ENCODE assay signal across 20 cellular contexts in genomic region chr1:178784131-178784536, GRCh38. TPM values are rescaled to one million over a fixed set of nuclear protein-coding genes. Genes with fewer than 3 reads are reported as not detected.
DNase-seq lines count a peak whose midpoint lies in the region; ATAC-seq, FAIRE-seq and TF ChIP-seq lines count a peak whose summit lies in the region.
"Had no signal": no experiment of that assay in that cellular context is flagged by ENCODE, and none has a peak within 500 bp of the region (broad histone marks: within the 10 kb centered on the region; RNA-seq: fewer than 3 reads in every experiment).

No MANE protein-coding gene starts in this region.

- no peak for TF ChIP-seq POLR2A in H54 (IDR thresholded peaks at IDR 0.05; ENCODE audit: low read depth, low read length)

- TF ChIP-seq CTCF in activated B cell treated with CpG ODN at 0.5 μM for 24 hours (IDR thresholded peaks at IDR 0.05) (no peak), osteoblast (IDR thresholded peaks at IDR 0.05; ENCODE audit: extremely low read depth, low read depth, low read length) (no peak)

- POLR2A ChIA-PET in activated B cell treated with CpG ODN at 0.5 μM for 24 hours (lab: Charles Lee), result interaction anchor here (1.0 kb wide), 1 partner anchor 241 kb away, joined by 3 read pairs; no protein-coding TSS in a partner anchor

- no peak overlapping the region for H3K4me3 ChIP-seq in osteoblast (ENCODE audit: insufficient read depth, low read length)
- H3K4me3 ChIP-seq: K562, mucosa of descending colon had no signal

- no peaks in the 10 kb centered on the region for H3K79me2 ChIP-seq in osteoblast (ENCODE audit: insufficient read depth, low read length)

- peaks cover 2% of the 10 kb centered on the region for H3K36me3 ChIP-seq in osteoblast (ENCODE audit: insufficient read depth, low read length)

- no peaks in the 10 kb centered on the region for H4K20me1 ChIP-seq in osteoblast (ENCODE audit: insufficient read depth, low read length)

- H3K4me1 Mint-ChIP-seq in activated T-cell treated with anti-CD3 and anti-CD28 coated beads, Interleukin-2, amount 50 U/mL, for 72 hours (ENCODE audit: low read depth), result peaks cover 6% of the 10 kb centered on the region
- H3K4me1 Mint-ChIP-seq in activated B cell treated with CpG ODN at 0.5 μM for 24 hours, result peaks cover 76% of the 10 kb centered on the region
- H3K4me1 Mint-ChIP-seq: central memory CD8-positive, alpha-beta T cell had no signal

- intact Hi-C loops in activated B cell treated with CpG ODN at 0.5 μM for 24 hours (cut with micrococcal nuclease), result loop anchor here (2.0 to 5.0 kb wide), 2 partner anchors 15 to 37 kb away; no protein-coding TSS in a partner anchor

- H3K27me3 ChIP-seq in osteoblast (ENCODE audit: insufficient read depth, low read length), result no peaks in the 10 kb centered on the region
- H3K27me3 ChIP-seq: neutrophil had no signal

- H2AFZ ChIP-seq in osteoblast (ENCODE audit: low read length), result peak overlapping the region; percentile 27

- no peaks in the 10 kb centered on the region for H3K9me3 Mint-ChIP-seq in activated T-cell treated with anti-CD3 and anti-CD28 coated beads, Interleukin-2, amount 50 U/mL, for 72 hours
- H3K9me3 Mint-ChIP-seq in activated B cell treated with CpG ODN at 0.5 μM for 24 hours, result no peaks in the 10 kb centered on the region
- H3K9me3 Mint-ChIP-seq: CD4-positive, alpha-beta T cell; central memory CD8-positive, alpha-beta T cell had no signal

- CTCF ChIA-PET in activated B cell treated with CpG ODN at 0.5 μM for 24 hours (lab: Charles Lee), result interaction anchor here (1.0 to 2.5 kb wide), 4 partner anchors 10 to 241 kb away, joined by 4 to 11 read pairs (median 7); no protein-coding TSS in a partner anchor

- H3K4me1 ChIP-seq in osteoblast (ENCODE audit: insufficient read depth, low read length), result no peaks in the 10 kb centered on the region

- peaks cover 0 to 3% of the 10 kb centered on the region in 2 donors for H3K36me3 Mint-ChIP-seq in activated T-cell treated with anti-CD3 and anti-CD28 coated beads, Interleukin-2, amount 50 U/mL, for 72 hours (ENCODE audit: insufficient read depth in 2 of 2)
- peaks cover 78% of the 10 kb centered on the region for H3K36me3 Mint-ChIP-seq in activated B cell treated with CpG ODN at 0.5 μM for 24 hours (ENCODE audit: low read depth)

- H3K9me3 ChIP-seq in osteoblast (ENCODE audit: low read depth, low read length), result no peaks in the 10 kb centered on the region
- H3K9me3 ChIP-seq: mucosa of descending colon, neutrophil had no signal

- DNase-seq in activated T-cell treated with anti-CD3 and anti-CD28 coated beads, Interleukin-2, amount 50 U/mL, for 72 hours, result no peak
- no peak for DNase-seq in activated T-cell treated with anti-CD3 and anti-CD28 coated beads for 4 hours
- DNase-seq in activated B cell treated with CpG ODN at 0.5 μM for 24 hours, result no peak
- no peak for DNase-seq in osteoblast (ENCODE audit: insufficient read length, low spot score, missing footprints)
- no peak for DNase-seq in NCI-H82 treated with DMSO at 0.1 percent for 48 hours (lab: John Stamatoyannopoulos, UW; ENCODE audit: unreplicated experiment)
- DNase-seq in H54 (ENCODE audit: insufficient read length, low spot score), result no peak
- no peak for DNase-seq in GM19238 (ENCODE audit: insufficient read length, low spot score)
- DNase-seq: ACHN; CD4-positive, alpha-beta T cell; hypothalamus; mucosa of descending colon; NCI-H1092; NCI-H774; RPMI8226 had no signal

- no peak overlapping the region for H3K27ac Mint-ChIP-seq in activated T-cell treated with anti-CD3 and anti-CD28 coated beads, Interleukin-2, amount 50 U/mL, for 72 hours
- H3K27ac Mint-ChIP-seq in activated B cell treated with CpG ODN at 0.5 μM for 24 hours, result peak overlapping the region; percentile 81
- H3K27ac Mint-ChIP-seq: CD4-positive, alpha-beta T cell had no signal

- peak; percentile 51 to 66 for ATAC-seq in activated T-cell treated with anti-CD3 and anti-CD28 coated beads, Interleukin-2, amount 50 U/mL, for 72 hours (replicated peaks in 1 of 2)
- ATAC-seq in HG02798 (IDR thresholded peaks at IDR 0.05; ENCODE audit: poor library complexity, unreplicated experiment) (peak; percentile 46), activated B cell treated with CpG ODN at 0.5 μM for 24 hours (ENCODE audit: low read depth) (peak; percentile 29)
- ATAC-seq: activated CD4-positive, CD25-positive, alpha-beta regulatory T cell treated with anti-CD3 and anti-CD28 coated beads, Interleukin-2, amount 50 U/mL, for 24 hours; HCT116; K562; mucosa of descending colon had no signal

- H3K27ac ChIP-seq in osteoblast (ENCODE audit: low read depth, low read length), result no peak overlapping the region
- H3K27ac ChIP-seq: neutrophil had no signal

- no peak overlapping the region for H3K4me2 ChIP-seq in osteoblast (ENCODE audit: insufficient read depth, low read length)

- no peak for FAIRE-seq in H54 (lab: Jason Lieb, UNC)
- FAIRE-seq: K562 had no signal

- peak overlapping the region; percentile 36 to 78 for H3K4me3 Mint-ChIP-seq in activated T-cell treated with anti-CD3 and anti-CD28 coated beads, Interleukin-2, amount 50 U/mL, for 72 hours
- peak overlapping the region; percentile 8 for H3K4me3 Mint-ChIP-seq in activated B cell treated with CpG ODN at 0.5 μM for 24 hours
- H3K4me3 Mint-ChIP-seq: CD4-positive, alpha-beta T cell; central memory CD8-positive, alpha-beta T cell had no signal

- H3K27me3 Mint-ChIP-seq in activated T-cell treated with anti-CD3 and anti-CD28 coated beads, Interleukin-2, amount 50 U/mL, for 72 hours (ENCODE audit: low read depth), result no peaks in the 10 kb centered on the region
- H3K27me3 Mint-ChIP-seq in activated B cell treated with CpG ODN at 0.5 μM for 24 hours, result no peaks in the 10 kb centered on the region
- H3K27me3 Mint-ChIP-seq: CD4-positive, alpha-beta T cell had no signal

RNA-seq across cellular contexts. Expression of gene RALGPS2, which starts 59.1 kb away (rescaled TPM):
- total RNA-seq in activated T-cell treated with anti-CD3 and anti-CD28 coated beads, Interleukin-2, amount 50 U/mL, for 72 hours, result 10 to 100 TPM in 1 of 2 donors, 1 to 10 TPM in 1; 7.8 to 16.5 TPM
- total RNA-seq in activated B cell treated with CpG ODN at 0.5 μM for 24 hours, result 171 and 207 TPM in 2 replicates
- total RNA-seq in osteoblast, result 40.2 and 48.0 TPM in 2 replicates
